8 cellular contexts compared by ENCODE assay signal in genomic region chrY:7272556-7273195, GRCh38.
DNase-seq lines count a peak whose midpoint lies in the region; ATAC-seq lines count a peak whose summit lies in the region.

No MANE protein-coding gene starts in this region.

- ATAC-seq in GM18519 (IDR thresholded peaks at IDR 0.05; ENCODE audit: low FRiP score, unreplicated experiment) (no peak), GM21529 (IDR thresholded peaks at IDR 0.05; ENCODE audit: unreplicated experiment) (no peak)

- peak overlapping the region; percentile 95 for H3K27ac Mint-ChIP-seq in T-helper 1 cell treated with Interleukin-12 subunit alpha and Interleukin-12 subunit beta and Interleukin-4 antibody, amounts not matched to agents 30 μg/mL and 1 μg/mL, for 36 hours

- H3K27me3 Mint-ChIP-seq in T-helper 1 cell treated with Interleukin-12 subunit alpha and Interleukin-12 subunit beta and Interleukin-4 antibody, amounts not matched to agents 30 μg/mL and 1 μg/mL, for 36 hours (ENCODE audit: low read depth) = no peaks in the 10 kb centered on the region

- H3K4me3 Mint-ChIP-seq in T-helper 1 cell treated with Interleukin-12 subunit alpha and Interleukin-12 subunit beta and Interleukin-4 antibody, amounts not matched to agents 30 μg/mL and 1 μg/mL, for 36 hours = peak overlapping the region; percentile 95

- H3K4me1 Mint-ChIP-seq in T-helper 1 cell treated with Interleukin-12 subunit alpha and Interleukin-12 subunit beta and Interleukin-4 antibody, amounts not matched to agents 30 μg/mL and 1 μg/mL, for 36 hours (ENCODE audit: low read depth) = peaks cover 13% of the 10 kb centered on the region

- peak overlapping the region; percentile 71 for H3K27ac ChIP-seq in epithelial cell of prostate

- H3K9me3 Mint-ChIP-seq in T-helper 1 cell treated with Interleukin-12 subunit alpha and Interleukin-12 subunit beta and Interleukin-4 antibody, amounts not matched to agents 30 μg/mL and 1 μg/mL, for 36 hours = no peaks in the 10 kb centered on the region

- peaks cover 19% of the 10 kb centered on the region for H3K36me3 Mint-ChIP-seq in T-helper 1 cell treated with Interleukin-12 subunit alpha and Interleukin-12 subunit beta and Interleukin-4 antibody, amounts not matched to agents 30 μg/mL and 1 μg/mL, for 36 hours (ENCODE audit: low read depth)

- peak; percentile 4 to 23 (median 14) for DNase-seq in activated CD4-positive, CD25-positive, alpha-beta regulatory T cell (lab: John Stamatoyannopoulos, UW)
- DNase-seq in activated CD4-positive, CD25-positive, alpha-beta regulatory T cell treated with anti-CD3 and anti-CD28 coated beads, Interleukin-2, amount 50 U/mL, for 72 hours = no peak
- DNase-seq in epithelial cell of prostate (ENCODE audit: low read depth, low spot score) (no peak), NCI-H2227 treated with DMSO at 0.1 percent for 48 hours (lab: John Stamatoyannopoulos, UW) (no peak)
- DNase-seq in stimulated activated CD4-positive, alpha-beta T cell treated with anti-CD3 and anti-CD28 coated beads, Interleukin-1b, Interleukin-23, amount 100 ng/mL, for 48 hours = peak; percentile 61

Comparison
In these comparisons a context has a peak if more than half of its experiments do, and no peak if none do; other contexts are left out.
1. DNase-seq: peak in activated CD4-positive, CD25-positive, alpha-beta regulatory T cell (4 of 4) and stimulated activated CD4-positive, alpha-beta T cell treated with anti-CD3 and anti-CD28 coated beads, Interleukin-1b, Interleukin-23, amount 100 ng/mL, for 48 hours (single experiment); none in activated CD4-positive, CD25-positive, alpha-beta regulatory T cell treated with anti-CD3 and anti-CD28 coated beads, Interleukin-2, amount 50 U/mL, for 72 hours (single experiment), epithelial cell of prostate (single experiment) and NCI-H2227 treated with DMSO at 0.1 percent for 48 hours (single experiment).